ENCODE assay signal across 1 cellular context in the genomic region with DNA sequence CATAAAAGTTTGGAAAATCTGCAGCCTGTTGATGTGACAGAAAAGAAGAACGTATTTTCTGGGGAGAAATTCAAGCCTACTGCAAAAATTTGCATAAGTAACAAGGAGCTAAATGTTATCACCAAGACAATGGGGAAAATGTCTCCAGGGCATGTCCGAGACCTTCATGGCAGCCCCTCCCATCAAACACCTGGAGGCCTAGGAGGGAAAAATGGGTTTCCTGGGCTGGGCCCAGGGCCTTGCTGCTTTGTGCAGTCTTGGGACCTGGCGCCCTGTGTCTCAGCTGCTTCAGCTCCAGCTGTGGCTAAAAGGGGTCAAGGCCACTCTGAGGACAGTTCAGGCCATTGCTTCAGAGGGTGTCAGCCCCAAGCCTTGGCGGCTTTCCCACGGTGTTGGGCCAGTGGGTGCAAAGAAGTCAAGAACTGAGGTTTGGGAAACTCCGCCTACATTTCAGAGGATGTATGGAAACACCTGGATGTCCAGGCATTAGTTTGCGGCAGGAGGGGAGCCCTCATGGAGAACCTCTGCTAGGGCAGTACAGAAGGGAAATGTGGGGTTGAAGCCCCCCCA.
TF ChIP-seq lines count a peak whose summit lies in the region.

No MANE protein-coding gene starts in this region.

TF ChIP-seq in K562, 482 proteins besides CTCF, POLR2A, EP300 and RAD21:
- no peak for TF ChIP-seq EHMT2 (IDR thresholded peaks at IDR 0.05)
- TF ChIP-seq, protein P1, sequence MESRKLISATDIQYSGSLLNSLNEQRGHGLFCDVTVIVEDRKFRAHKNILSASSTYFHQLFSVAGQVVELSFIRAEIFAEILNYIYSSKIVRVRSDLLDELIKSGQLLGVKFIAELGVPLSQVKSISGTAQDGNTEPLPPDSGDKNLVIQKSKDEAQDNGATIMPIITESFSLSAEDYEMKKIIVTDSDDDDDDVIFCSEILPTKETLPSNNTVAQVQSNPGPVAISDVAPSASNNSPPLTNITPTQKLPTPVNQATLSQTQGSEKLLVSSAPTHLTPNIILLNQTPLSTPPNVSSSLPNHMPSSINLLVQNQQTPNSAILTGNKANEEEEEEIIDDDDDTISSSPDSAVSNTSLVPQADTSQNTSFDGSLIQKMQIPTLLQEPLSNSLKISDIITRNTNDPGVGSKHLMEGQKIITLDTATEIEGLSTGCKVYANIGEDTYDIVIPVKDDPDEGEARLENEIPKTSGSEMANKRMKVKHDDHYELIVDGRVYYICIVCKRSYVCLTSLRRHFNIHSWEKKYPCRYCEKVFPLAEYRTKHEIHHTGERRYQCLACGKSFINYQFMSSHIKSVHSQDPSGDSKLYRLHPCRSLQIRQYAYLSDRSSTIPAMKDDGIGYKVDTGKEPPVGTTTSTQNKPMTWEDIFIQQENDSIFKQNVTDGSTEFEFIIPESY (CRISPR knock-in tag; IDR thresholded peaks at IDR 0.05) = 0 out of 2 replicates have a peak, but pooled peaks have one; percentile 12
